Comparison of ENCODE assay signal across 8 cellular contexts in genomic region chr10:96833220-96834001, GRCh38. TPM values are rescaled to one million over a fixed set of nuclear protein-coding genes. Genes with fewer than 3 reads are reported as not detected.
DNase-seq lines count a peak whose midpoint lies in the region; ATAC-seq, FAIRE-seq and TF ChIP-seq lines count a peak whose summit lies in the region.

No MANE protein-coding gene starts in this region.

- CTCF ChIA-PET in SK-N-SH (lab: Yijun Ruan, JAX), result interaction anchor here (0.6 to 1.6 kb wide), 4 partner anchors 14 to 268 kb away, joined by 3 read pairs; no protein-coding TSS in a partner anchor
- CTCF ChIA-PET in HepG2 (lab: Yijun Ruan, JAX; ENCODE audit: low intra/inter-chr PET ratio, low total read pairs), result no interaction called here

- H3K4me3 ChIP-seq in GM12864 (ENCODE audit: low read depth, low read length) (peak overlapping the region; percentile 85), SK-N-SH (ENCODE audit: low read depth in 2 of 2, low read length in 1 of 2) (peak overlapping the region; percentile 89 to 92), colonic mucosa (peak overlapping the region; percentile 94), HepG2 (replicated peaks in 1 of 3; ENCODE audit: insufficient read depth in 1 of 3, low read depth in 2 of 3, low read length in 3 of 3) (peak overlapping the region; percentile 84 to 95 (median 88))

- FAIRE-seq in HepG2 (lab: Jason Lieb, UNC), result no peak

- H3K27ac ChIP-seq in 22Rv1 (peak overlapping the region; percentile 94), SK-N-SH (ENCODE audit: low read depth in 2 of 2, low read length in 1 of 2) (peak overlapping the region; percentile 89 to 95), colonic mucosa (peak overlapping the region; percentile 95), HepG2 (ENCODE audit: extremely low read length, insufficient read depth, low read length) (peak overlapping the region; percentile 82)

- H3K27me3 ChIP-seq in SK-N-SH (ENCODE audit: insufficient read depth) (no peaks in the 10 kb centered on the region), colonic mucosa (no peaks in the 10 kb centered on the region), HepG2 (ENCODE audit: control insufficient read depth in 1 of 2, insufficient read depth in 2 of 2, low read length in 2 of 2) (no peaks in the 10 kb centered on the region)

- ATAC-seq in HG03175 (IDR thresholded peaks at IDR 0.05; ENCODE audit: unreplicated experiment), result peak; percentile 8
- peak; percentile 59 for ATAC-seq in HepG2
- no peak for ATAC-seq in stimulated activated naive CD8-positive, alpha-beta T cell treated with anti-CD3 and anti-CD28 coated beads, Interleukin-15, Interleukin-2, amounts not matched to agents 100 U/mL and 50 U/mL, for 24 hours

- no peaks in the 10 kb centered on the region for H3K9me2 ChIP-seq in SK-N-SH

- H2AFZ ChIP-seq in SK-N-SH (ENCODE audit: low read depth), result no peak overlapping the region
- H2AFZ ChIP-seq in HepG2 (ENCODE audit: low read length), result no peak overlapping the region

- H3K36me3 ChIP-seq in SK-N-SH (replicated peaks in 1 of 2; ENCODE audit: control insufficient read depth in 1 of 2, insufficient read depth in 2 of 2, low read length in 1 of 2) (no peaks in the 10 kb centered on the region), colonic mucosa (no peaks in the 10 kb centered on the region), HepG2 (replicated peaks in 1 of 2; ENCODE audit: control insufficient read depth in 1 of 2, insufficient read depth in 2 of 2, low read length in 2 of 2) (no peaks in the 10 kb centered on the region; a peak in 1 of 5 replicates)

- TF ChIP-seq EP300 in SK-N-SH (IDR thresholded peaks at IDR 0.05; ENCODE audit: borderline replicate concordance in 1 of 2, low read depth in 1 of 2, low read length in 1 of 2), result no peak
- no peak for TF ChIP-seq EP300 in HepG2 (IDR thresholded peaks at IDR 0.05; ENCODE audit: low read depth in 2 of 2, low read length in 2 of 2)
- TF ChIP-seq EP300 in HepG2 (CRISPR knock-in tag; IDR thresholded peaks at IDR 0.05; ENCODE audit: borderline replicate concordance), result no peak

- H3K9me3 ChIP-seq in SK-N-SH, result no peaks in the 10 kb centered on the region
- no peaks in the 10 kb centered on the region for H3K9me3 ChIP-seq in colonic mucosa
- H3K9me3 ChIP-seq in HepG2 (ENCODE audit: low read length), result no peaks in the 10 kb centered on the region

- no TSS peak for BruUV-seq in HepG2 (replicated peaks; lab: Mats Ljungman, UMichigan)

- H3K4me2 ChIP-seq in SK-N-SH, result peak overlapping the region; percentile 97
- peak overlapping the region; percentile 80 for H3K4me2 ChIP-seq in HepG2 (ENCODE audit: low read depth, low read length)

- TF ChIP-seq POLR2A in HepG2 (IDR thresholded peaks at IDR 0.05; ENCODE audit: insufficient read depth in 1 of 2, low read depth in 2 of 2, low read length in 2 of 2), result peak in 1 of 2 experiments; percentile 17; a peak in 1 of 4 replicates

- peaks cover 56% of the 10 kb centered on the region for H3K79me2 ChIP-seq in SK-N-SH (ENCODE audit: insufficient read depth)
- H3K79me2 ChIP-seq in HepG2 (ENCODE audit: insufficient read depth, low read length), result peaks cover 51% of the 10 kb centered on the region

- intact Hi-C loops in colonic mucosa (cut with DNase I), result no loop called here
- intact Hi-C loops in HepG2 (cut with micrococcal nuclease; ENCODE audit: unreplicated experiment), result loop anchor here (5.0 kb wide), 4 partner anchors 36 to 204 kb away; no protein-coding TSS in a partner anchor

- TF ChIP-seq CTCF in 22Rv1 (IDR thresholded peaks at IDR 0.05) (no peak), GM12864 (IDR thresholded peaks at IDR 0.05; ENCODE audit: low read depth, low read length, missing control alignments) (no peak), SK-N-SH (IDR thresholded peaks at IDR 0.05) (no peak), colonic mucosa (IDR thresholded peaks at IDR 0.05) (no peak), HepG2 (CRISPR knock-in tag; IDR thresholded peaks at IDR 0.05) (no peak)

- H4K20me1 ChIP-seq in SK-N-SH (ENCODE audit: insufficient read depth), result peaks cover 52% of the 10 kb centered on the region
- H4K20me1 ChIP-seq in HepG2 (ENCODE audit: insufficient read depth, low read length), result peaks cover 21% of the 10 kb centered on the region

- in situ Hi-C loops in HepG2 (cut with HindIII; ENCODE audit: extremely low pct_ligation_motif_present, low pct_unique_long_range_greater_than_20kb), result no loop called here

- POLR2A ChIA-PET in SK-N-SH (lab: Yijun Ruan, JAX), result interaction anchor here (1.2 kb wide), 1 partner anchor 246 kb away, joined by 4 read pairs; no protein-coding TSS in a partner anchor
- POLR2A ChIA-PET in HepG2 (lab: Yijun Ruan, JAX), result interaction anchor here (1.0 to 2.3 kb wide), 5 partner anchors 10 to 236 kb away, joined by 3 to 10 read pairs (median 7); no protein-coding TSS in a partner anchor

- WGBS in SK-N-SH (ENCODE audit: low lambda C conversion rate), result 1% methylated on average over 39 of the region's 46 CpGs
- 0% methylated on average over 25 of the region's 46 CpGs for WGBS in HepG2 (ENCODE audit: low lambda C conversion rate)

- TF ChIP-seq RAD21 in SK-N-SH (IDR thresholded peaks at IDR 0.05; ENCODE audit: low read length) (no peak), HepG2 (CRISPR knock-in tag; IDR thresholded peaks at IDR 0.05) (no peak)

- H3K4me1 ChIP-seq in SK-N-SH (ENCODE audit: control insufficient read depth in 1 of 2, insufficient read depth in 2 of 2, low read depth in 1 of 2, low read length in 1 of 2) (peaks cover 14 to 15% of the 10 kb centered on the region in 2 experiments; a peak in 3 of 4 replicates), colonic mucosa (peaks cover 8% of the 10 kb centered on the region), HepG2 (ENCODE audit: insufficient read depth, low read length) (peaks cover 55% of the 10 kb centered on the region)

- DNase-seq in GM12864 (ENCODE audit: low read depth) (no peak), SK-N-SH (peak; percentile 47), colonic mucosa (peak; percentile 53), HepG2 (ENCODE audit: low spot score) (peak; percentile 59), KG1 (lab: John Stamatoyannopoulos, UW) (no peak)
- peak; percentile 22 for DNase-seq in stimulated activated naive CD8-positive, alpha-beta T cell treated with anti-CD3 and anti-CD28 coated beads, Interleukin-15, Interleukin-2, amounts not matched to agents 100 U/mL and 50 U/mL, for 24 hours

- peaks cover 27% of the 10 kb centered on the region for H3F3A ChIP-seq in SK-N-SH (replicated peaks; ENCODE audit: insufficient read depth)

- peak overlapping the region; percentile 77 for H3K9ac ChIP-seq in SK-N-SH
- H3K9ac ChIP-seq in colonic mucosa (ENCODE audit: low read depth in 2 of 2, low read length in 2 of 2), result peak overlapping the region; percentile 89
- H3K9ac ChIP-seq in HepG2 (ENCODE audit: insufficient read depth, low read depth, low read length), result peak overlapping the region; percentile 86

TF ChIP-seq in SK-N-SH, 30 proteins besides CTCF, POLR2A, EP300 and RAD21 (continues in another document):
- TF ChIP-seq MXI1 (IDR thresholded peaks at IDR 0.05; ENCODE audit: low read depth, low read length), result no peak; the same call in 1 of the 2 replicates

TF ChIP-seq in HepG2, 621 proteins besides CTCF, POLR2A, EP300 and RAD21 (continues in another document):
- TF ChIP-seq SNAPC2 (CRISPR knock-in tag; IDR thresholded peaks at IDR 0.05), result no peak
- TF ChIP-seq RCOR2 (CRISPR knock-in tag; IDR thresholded peaks at IDR 0.05), result no peak
- 0 out of 2 replicates have a peak, but pooled peaks have one; percentile 31 for TF ChIP-seq AHR (CRISPR knock-in tag; IDR thresholded peaks at IDR 0.05)
- TF ChIP-seq SRF (IDR thresholded peaks at IDR 0.05; ENCODE audit: low read depth, low read length), result no peak
- TF ChIP-seq RXRA (CRISPR knock-in tag; IDR thresholded peaks at IDR 0.05), result no peak
- no peak for TF ChIP-seq ZNF713 (CRISPR knock-in tag; IDR thresholded peaks at IDR 0.05)
- TF ChIP-seq, protein P1, sequence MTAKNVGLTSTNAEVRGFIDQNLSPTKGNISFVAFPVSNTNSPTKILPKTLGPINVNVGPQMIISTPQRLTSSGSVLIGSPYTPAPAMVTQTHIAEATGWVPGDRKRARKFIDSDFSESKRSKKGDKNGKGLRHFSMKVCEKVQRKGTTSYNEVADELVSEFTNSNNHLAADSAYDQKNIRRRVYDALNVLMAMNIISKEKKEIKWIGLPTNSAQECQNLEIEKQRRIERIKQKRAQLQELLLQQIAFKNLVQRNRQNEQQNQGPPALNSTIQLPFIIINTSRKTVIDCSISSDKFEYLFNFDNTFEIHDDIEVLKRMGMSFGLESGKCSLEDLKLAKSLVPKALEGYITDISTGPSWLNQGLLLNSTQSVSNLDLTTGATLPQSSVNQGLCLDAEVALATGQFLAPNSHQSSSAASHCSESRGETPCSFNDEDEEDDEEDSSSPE (CRISPR knock-in tag; IDR thresholded peaks at IDR 0.05), result no peak
- TF ChIP-seq SMC3 (IDR thresholded peaks at IDR 0.05; ENCODE audit: low read length), result no peak
- TF ChIP-seq MTA1 (CRISPR knock-in tag; IDR thresholded peaks at IDR 0.05; ENCODE audit: borderline replicate concordance), result no peak

RNA-seq across cellular contexts. Expression of gene LCOR, which starts 1.3 kb away (rescaled TPM):
- polyA plus RNA-seq in SK-N-SH (2012; rRNA removed) (1.9 and 2.6 TPM in 2 replicates), HepG2 (2011; rRNA removed) (11.3 and 12.4 TPM in 2 replicates)
- polyA plus RNA-seq in SK-N-SH (2012; cell fraction: cytosol; rRNA removed), result 2.4 and 2.6 TPM in 2 replicates
- 3.3 and 4.4 TPM in 2 replicates for polyA plus RNA-seq in SK-N-SH (2012; cell fraction: nucleus; rRNA removed)
- total RNA-seq in colonic mucosa (10 to 100 TPM; 58.6 to 73.1 TPM), HepG2 (2016; rRNA removed; fragmentation: Illumina TruSeq; extraction: Trizol) (23.7 and 42.0 TPM in 2 replicates)
- total RNA-seq in HepG2 (2016; cell fraction: cytosol; rRNA removed; fragmentation: Illumina TruSeq; extraction: Trizol; ENCODE audit: low read depth), result 14.6 and 17.2 TPM in 2 replicates
- 20.6 and 37.9 TPM in 2 replicates for total RNA-seq in HepG2 (2016; cell fraction: insoluble cytoplasmic fraction; rRNA removed; fragmentation: Illumina TruSeq; extraction: Trizol)
- total RNA-seq in HepG2 (2016; cell fraction: membrane; rRNA removed; fragmentation: Illumina TruSeq; extraction: Trizol), result 11.7 and 11.8 TPM in 2 replicates
- 36.1 and 39.0 TPM in 2 replicates for total RNA-seq in HepG2 (2016; cell fraction: nucleus; rRNA removed; fragmentation: Illumina TruSeq; extraction: Trizol)
- polyA plus RNA-seq in HepG2 (2011; cell fraction: cytosol; rRNA removed), result 4.5 and 6.9 TPM in 2 replicates
- polyA plus RNA-seq in HepG2 (2011; cell fraction: nucleus; rRNA removed), result 10.7 and 11.7 TPM in 2 replicates
- 16.3 and 18.9 TPM in 2 replicates for polyA plus RNA-seq in HepG2 (2012)
- 0.26 and 1.4 TPM in 2 replicates for polyA plus RNA-seq in HepG2 (2016; cell fraction: cytosol; fragmentation: Illumina TruSeq; extraction: Trizol; ENCODE audit: low read depth)
- polyA plus RNA-seq in HepG2 (2016; cell fraction: insoluble cytoplasmic fraction; fragmentation: Illumina TruSeq; extraction: Trizol; ENCODE audit: low read depth), result 15.9 and 16.4 TPM in 2 replicates
- 1.9 TPM in 2 replicates for polyA plus RNA-seq in HepG2 (2016; cell fraction: membrane; fragmentation: Illumina TruSeq; extraction: Trizol; ENCODE audit: low read depth)
- 16.7 and 17.4 TPM in 2 replicates for polyA plus RNA-seq in HepG2 (2016; cell fraction: nucleus; fragmentation: Illumina TruSeq; extraction: Trizol; ENCODE audit: insufficient read depth, low read depth)
- 25.3 and 37.1 TPM in 2 replicates for polyA minus RNA-seq in HepG2 (2011; rRNA and poly(A)+ RNA removed; ENCODE audit: low replicate concordance)
- polyA minus RNA-seq in HepG2 (2011; cell fraction: cytosol; rRNA and poly(A)+ RNA removed), result 37.0 and 39.8 TPM in 2 replicates
- polyA minus RNA-seq in HepG2 (2011; cell fraction: nucleus; rRNA and poly(A)+ RNA removed), result 115 and 122 TPM in 2 replicates

Comparison
In these comparisons a context has a peak if more than half of its experiments do, and no peak if none do; other contexts are left out.
1. DNase-seq: peak in SK-N-SH (single experiment), colonic mucosa (single experiment), HepG2 (single experiment) and stimulated activated naive CD8-positive, alpha-beta T cell treated with anti-CD3 and anti-CD28 coated beads, Interleukin-15, Interleukin-2, amounts not matched to agents 100 U/mL and 50 U/mL, for 24 hours (single experiment); none in GM12864 (single experiment) and KG1 (single experiment).
2. Peak in every context shown above with its lines, with median percentiles within 50 percentile points of each other: H3K27ac ChIP-seq, H3K4me3 ChIP-seq and H3K9ac ChIP-seq.